8 cellular contexts compared by ENCODE assay signal in genomic region chr17:67246648-67247415, GRCh38. TPM values are rescaled to one million over a fixed set of nuclear protein-coding genes. Genes with fewer than 3 reads are reported as not detected.
DNase-seq lines count a peak whose midpoint lies in the region; ATAC-seq and TF ChIP-seq lines count a peak whose summit lies in the region.

No MANE protein-coding gene starts in this region.

- no peaks in the 10 kb centered on the region for H3K27me3 ChIP-seq in upper lobe of left lung

- no peaks in the 10 kb centered on the region for H3K36me3 Mint-ChIP-seq in memory B cell

- H3K36me3 ChIP-seq in SK-N-MC (ENCODE audit: insufficient read depth, low read length) = peaks cover 5% of the 10 kb centered on the region
- H3K36me3 ChIP-seq in upper lobe of left lung = peaks cover 0 to 3% (median 0%) of the 10 kb centered on the region in 4 donors

- ATAC-seq in HG02973 (IDR thresholded peaks at IDR 0.05; ENCODE audit: unreplicated experiment) (peak; percentile 44), memory B cell (ENCODE audit: low read depth) (peak; percentile 45), upper lobe of left lung (ENCODE audit: low FRiP score in 2 of 2) (peak; percentile 25 to 89)

- H3K9me3 ChIP-seq in SK-N-MC (ENCODE audit: low read depth, low read length) = no peaks in the 10 kb centered on the region
- no peaks in the 10 kb centered on the region for H3K9me3 ChIP-seq in upper lobe of left lung

- no peaks in the 10 kb centered on the region for H3K9me3 Mint-ChIP-seq in memory B cell

- peak overlapping the region; percentile 79 for H3K4me3 Mint-ChIP-seq in memory B cell

- H3K9ac ChIP-seq in SK-N-MC (ENCODE audit: insufficient read length) = peak overlapping the region; percentile 90

- H3K27ac ChIP-seq in SK-N-MC = no peak overlapping the region
- peak overlapping the region; percentile 89 to 99 (median 94) for H3K27ac ChIP-seq in upper lobe of left lung

- H3K4me3 ChIP-seq in SK-N-MC = peak overlapping the region; percentile 97
- peak overlapping the region; percentile 88 to 93 for H3K4me3 ChIP-seq in cardiac fibroblast (replicated peaks in 1 of 2; ENCODE audit: low read depth in 2 of 2, low read length in 2 of 2)
- H3K4me3 ChIP-seq in upper lobe of left lung = peak overlapping the region in 3 of 4 donors; percentile 73 to 95 (median 89)

- peak in 1 of 4 donors; percentile 60 for TF ChIP-seq EP300 in upper lobe of left lung (IDR thresholded peaks at IDR 0.05)

- peaks cover 21% of the 10 kb centered on the region for H3K4me1 Mint-ChIP-seq in memory B cell

- TF ChIP-seq POLR2A in upper lobe of left lung (IDR thresholded peaks at IDR 0.05) = peak in 1 of 4 donors; percentile 44

- 39 to 54% methylated on average over 12 to 16 of the region's 17 CpGs for WGBS in upper lobe of left lung, 2 donors

- no peaks in the 10 kb centered on the region for H3K27me3 Mint-ChIP-seq in memory B cell

- DNase-seq in stimulated activated CD4-positive, alpha-beta T cell treated with anti-CD3 and anti-CD28 coated beads, Interleukin-12 subunit alpha, Interleukin-12 subunit beta, amount 100 ng/mL, for 4 hours = peak; percentile 10
- no peak for DNase-seq in stimulated activated CD4-positive, alpha-beta T cell treated with anti-CD3 and anti-CD28 coated beads, Interleukin-2, amount 100 ng/mL, for 48 hours
- DNase-seq in SK-N-MC (ENCODE audit: low read depth, low spot score) (no peak), cardiac fibroblast (ENCODE audit: low read depth in 2 of 2) (peak in 1 of 2 donors; percentile 72), memory B cell (ENCODE audit: low spot score in 2 of 2) (peak in 1 of 2 donors; percentile 3), upper lobe of left lung (peak in 1 of 2 donors; percentile 91), dedifferentiated amniotic fluid mesenchymal stem cell (ENCODE audit: extremely low spot score) (no peak)

- H3K27ac Mint-ChIP-seq in memory B cell = no peak overlapping the region

- H3K4me1 ChIP-seq in upper lobe of left lung = peaks cover 18 to 40% (median 35%) of the 10 kb centered on the region in 4 donors

- TF ChIP-seq CTCF in cardiac fibroblast (IDR thresholded peaks at IDR 0.05; ENCODE audit: low read depth, low read length) = no peak
- TF ChIP-seq CTCF in upper lobe of left lung (IDR thresholded peaks at IDR 0.05) = no peak

RNA-seq across cellular contexts. Expression of gene HELZ, which starts 1.8 kb away (rescaled TPM):
- 100 to 1,000 TPM in 1 of 6 donors, 10 to 100 TPM in 5; 52.1 to 166 (median 60.8) TPM for total RNA-seq in upper lobe of left lung
